In genomic region chr4:14143892-14144291, GRCh38 we compare ENCODE assay signal across 14 cellular contexts.
A peak's percentile ranks its signal among the peaks of the same experiment; 100 is the strongest.
DNase-seq lines count a peak whose midpoint lies in the region; ATAC-seq and TF ChIP-seq lines count a peak whose summit lies in the region.
"Had no signal": no experiment of that assay in that cellular context is flagged by ENCODE, and none has a peak within 500 bp of the region (broad histone marks: within the 10 kb centered on the region; RNA-seq: fewer than 3 reads in every experiment).

No MANE protein-coding gene starts in this region.

- peak; percentile 69 for TF ChIP-seq CTCF in endodermal cell (conservative IDR thresholded peaks at IDR 0.05)
- peak; percentile 22 for TF ChIP-seq CTCF in retinal pigment epithelial cell (conservative IDR thresholded peaks at IDR 0.05; ENCODE audit: low read depth, low read length)
- no peak for TF ChIP-seq CTCF in WTC11 (IDR thresholded peaks at IDR 0.05)

- H3K4me3 Mint-ChIP-seq in endodermal cell, result no peak overlapping the region
- H3K4me3 Mint-ChIP-seq in WTC11, result no peak overlapping the region
- H3K4me3 Mint-ChIP-seq: activated CD4-positive, alpha-beta T cell treated with anti-CD3 and anti-CD28 coated beads, Interleukin-2, amount 10 ng/mL, durations not matched to agents 7 days and 5 days; activated naive CD8-positive, alpha-beta T cell treated with anti-CD3 and anti-CD28 coated beads, Interleukin-2, amount 50 U/mL, for 24 hours; mesothelial cell of epicardium had no signal

- H3K36me3 Mint-ChIP-seq in endodermal cell (ENCODE audit: low read depth) (no peaks in the 10 kb centered on the region), WTC11 (peaks cover 9% of the 10 kb centered on the region; the same call in 1 of the 2 replicates)
- H3K36me3 Mint-ChIP-seq: mesothelial cell of epicardium had no signal

- H3K27ac Mint-ChIP-seq in endodermal cell, result no peak overlapping the region
- no peak overlapping the region for H3K27ac Mint-ChIP-seq in WTC11
- H3K27ac Mint-ChIP-seq: activated CD4-positive, alpha-beta T cell treated with anti-CD3 and anti-CD28 coated beads, Interleukin-2, amount 10 ng/mL, durations not matched to agents 7 days and 5 days; activated naive CD8-positive, alpha-beta T cell treated with anti-CD3 and anti-CD28 coated beads, Interleukin-2, amount 50 U/mL, for 24 hours; mesothelial cell of epicardium had no signal

- 64% methylated on average over 1 of the region's 1 CpG; no CpG with 5 or more reads in 1 of the 2 experiments for WGBS in endodermal cell (ENCODE audit: insufficient coverage in 1 of 2, insufficient read length in 1 of 2), 2 experiments

- POLR2A ChIA-PET in WTC11 (lab: Charles Lee), result no interaction called here

- intact Hi-C loops in Right ventricle myocardium inferior (cut with DNase I), result no loop called here

- no peaks in the 10 kb centered on the region for H3K36me3 ChIP-seq in endodermal cell (ENCODE audit: control insufficient read depth, insufficient read depth, low read length)

- DNase-seq in NCI-H748 (lab: John Stamatoyannopoulos, UW; ENCODE audit: unreplicated experiment) (peak; percentile 9), NCI-H748 treated with DMSO at 0.1 percent for 48 hours (lab: John Stamatoyannopoulos, UW) (no peak), NAMALWA (ENCODE audit: low spot score) (peak; percentile 4), endodermal cell (no peak), retinal pigment epithelial cell (ENCODE audit: low read depth) (no peak), Right ventricle myocardium inferior (ENCODE audit: missing footprints) (no peak), WTC11 (ENCODE audit: low spot score) (no peak)
- no peak for DNase-seq in stimulated activated CD4-positive, alpha-beta T cell treated with anti-CD3 and anti-CD28 coated beads, Interleukin-4, amount 100 ng/mL, for 4 hours
- DNase-seq: 8988T; activated CD4-positive, alpha-beta T cell treated with anti-CD3 and anti-CD28 coated beads, Interleukin-2, amount 10 ng/mL, durations not matched to agents 7 days and 5 days; activated naive CD8-positive, alpha-beta T cell treated with anti-CD3 and anti-CD28 coated beads, Interleukin-2, amount 50 U/mL, for 24 hours; activated T-cell treated with anti-CD3 and anti-CD28 coated beads, Interleukin-2, amount 50 U/mL, for 1 hour; NCI-H524 treated with DMSO at 0.1 percent for 48 hours had no signal

- no peaks in the 10 kb centered on the region for H3K27me3 ChIP-seq in endodermal cell (ENCODE audit: control insufficient read depth, insufficient read depth, low read length, poor library complexity, severe bottlenecking)

- peaks cover 3% of the 10 kb centered on the region for H3K9me3 Mint-ChIP-seq in endodermal cell
- peaks cover 11% of the 10 kb centered on the region for H3K9me3 Mint-ChIP-seq in WTC11
- H3K9me3 Mint-ChIP-seq: activated naive CD8-positive, alpha-beta T cell treated with anti-CD3 and anti-CD28 coated beads, Interleukin-2, amount 50 U/mL, for 24 hours had no signal

- CTCF ChIA-PET in WTC11 (lab: Charles Lee), result interaction anchor here (0.9 to 1.5 kb wide), 2 partner anchors 15 to 21 kb away, joined by 3 to 4 read pairs; no protein-coding TSS in a partner anchor

- H3K4me1 ChIP-seq in endodermal cell (ENCODE audit: control insufficient read depth, insufficient read depth, low read length), result no peaks in the 10 kb centered on the region

- ATAC-seq in Right ventricle myocardium inferior (no peak), WTC11 (no peak)
- ATAC-seq: activated naive CD8-positive, alpha-beta T cell treated with anti-CD3 and anti-CD28 coated beads, Interleukin-2, amount 50 U/mL, for 24 hours had no signal

- no peaks in the 10 kb centered on the region for H3K27me3 Mint-ChIP-seq in endodermal cell (ENCODE audit: insufficient read depth)
- no peaks in the 10 kb centered on the region for H3K27me3 Mint-ChIP-seq in WTC11 (ENCODE audit: low read depth)
- H3K27me3 Mint-ChIP-seq: activated CD4-positive, alpha-beta T cell treated with anti-CD3 and anti-CD28 coated beads, Interleukin-2, amount 10 ng/mL, durations not matched to agents 7 days and 5 days; activated naive CD8-positive, alpha-beta T cell treated with anti-CD3 and anti-CD28 coated beads, Interleukin-2, amount 50 U/mL, for 24 hours had no signal

- no peaks in the 10 kb centered on the region for H3K4me1 Mint-ChIP-seq in endodermal cell
- H3K4me1 Mint-ChIP-seq in WTC11, result peaks cover under 1% of the 10 kb centered on the region
- H3K4me1 Mint-ChIP-seq: activated CD4-positive, alpha-beta T cell treated with anti-CD3 and anti-CD28 coated beads, Interleukin-2, amount 10 ng/mL, durations not matched to agents 7 days and 5 days; activated naive CD8-positive, alpha-beta T cell treated with anti-CD3 and anti-CD28 coated beads, Interleukin-2, amount 50 U/mL, for 24 hours; mesothelial cell of epicardium had no signal

- no peak overlapping the region for H3K27ac ChIP-seq in endodermal cell (ENCODE audit: low read depth, low read length)

- no peak overlapping the region for H3K9ac ChIP-seq in endodermal cell (ENCODE audit: extremely low read depth, low read length, poor library complexity, severe bottlenecking)

- H3K9me3 ChIP-seq in endodermal cell (ENCODE audit: control insufficient read depth, low read length), result peaks cover 6% of the 10 kb centered on the region

- H3K4me3 ChIP-seq in endodermal cell (ENCODE audit: low read length) (no peak overlapping the region), retinal pigment epithelial cell (ENCODE audit: low read length) (no peak overlapping the region)

TF ChIP-seq in WTC11, 78 proteins besides CTCF, POLR2A, EP300 and RAD21 (continues in another document):
- no peak for TF ChIP-seq GABPB1 (CRISPR knock-in tag; IDR thresholded peaks at IDR 0.05)
- no peak for TF ChIP-seq CDX4 (CRISPR knock-in tag; IDR thresholded peaks at IDR 0.05; ENCODE audit: borderline replicate concordance)
- TF ChIP-seq PREB (CRISPR knock-in tag; IDR thresholded peaks at IDR 0.05; ENCODE audit: borderline replicate concordance), result no peak
- no peak for TF ChIP-seq RORB (CRISPR knock-in tag; IDR thresholded peaks at IDR 0.05)
- no peak for TF ChIP-seq OVOL2 (CRISPR knock-in tag; IDR thresholded peaks at IDR 0.05; ENCODE audit: borderline replicate concordance)
- TF ChIP-seq STAT6 (CRISPR knock-in tag; conservative IDR thresholded peaks at IDR 0.05; ENCODE audit: low read depth), result no peak
- TF ChIP-seq ZBTB43 (CRISPR knock-in tag; IDR thresholded peaks at IDR 0.05), result no peak

Comparison
In these comparisons a context has a peak if more than half of its experiments do, and no peak if none do; other contexts are left out.
1. DNase-seq: peak in NCI-H748 (single experiment) and NAMALWA (single experiment); none in NCI-H748 treated with DMSO at 0.1 percent for 48 hours (single experiment), endodermal cell (single experiment), retinal pigment epithelial cell (single experiment), Right ventricle myocardium inferior (single experiment), stimulated activated CD4-positive, alpha-beta T cell treated with anti-CD3 and anti-CD28 coated beads, Interleukin-4, amount 100 ng/mL, for 4 hours (0 of 2) and WTC11 (single experiment).